In the genomic region with DNA sequence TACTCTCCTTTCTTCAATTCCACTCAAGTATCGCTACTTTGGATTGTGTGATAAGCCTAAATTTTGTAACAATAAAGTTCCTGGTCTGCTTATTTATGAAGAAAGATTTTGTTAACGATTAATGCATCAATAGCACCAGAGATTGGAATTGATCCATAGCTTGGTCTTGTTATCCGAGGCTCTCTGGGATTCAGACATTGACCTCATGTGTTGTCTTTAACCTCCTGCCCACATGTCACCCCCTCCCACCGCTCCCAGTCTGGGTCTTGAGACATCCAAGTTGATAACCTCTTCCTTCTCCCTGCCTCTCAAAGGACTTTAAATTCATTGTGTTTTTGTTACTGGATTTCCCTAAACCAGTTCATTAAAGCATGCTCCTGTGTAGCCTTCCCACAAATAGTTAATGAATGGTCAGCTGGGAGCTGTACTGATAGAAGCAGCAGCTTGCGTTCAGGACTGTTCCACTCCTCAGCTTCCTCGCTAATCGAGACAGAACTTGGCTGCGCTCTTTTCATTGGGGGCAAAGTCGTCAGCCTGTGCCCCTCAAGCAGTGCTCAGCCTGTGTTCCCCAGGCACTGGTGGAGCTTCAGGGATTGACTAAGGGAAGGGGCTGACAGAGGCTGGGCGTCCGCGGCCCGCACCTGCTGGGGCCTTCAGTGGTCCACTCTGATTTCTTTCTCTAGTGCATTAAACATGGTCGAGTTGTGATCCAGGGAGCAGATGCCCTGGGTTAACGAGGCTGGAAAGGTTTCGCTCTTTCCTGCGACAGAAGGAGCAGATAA, we compare ENCODE assay signal across 16 cellular contexts. TPM values are rescaled to one million over a fixed set of nuclear protein-coding genes. Genes with fewer than 3 reads are reported as not detected.
DNase-seq lines count a peak whose midpoint lies in the region; ATAC-seq and TF ChIP-seq lines count a peak whose summit lies in the region.
"Had no signal": no experiment of that assay in that cellular context is flagged by ENCODE, and none has a peak within 500 bp of the region (broad histone marks: within the 10 kb centered on the region; RNA-seq: fewer than 3 reads in every experiment).

No MANE protein-coding gene starts in this region.

- H3K4me1 ChIP-seq in right atrium auricular region = peaks cover 0 to 42% of the 10 kb centered on the region in 2 donors
- no peaks in the 10 kb centered on the region for H3K4me1 ChIP-seq in GM23338 (ENCODE audit: insufficient read depth)

- TF ChIP-seq CTCF in right atrium auricular region (IDR thresholded peaks at IDR 0.05) = no peak
- no peak for TF ChIP-seq CTCF in dorsolateral prefrontal cortex (IDR thresholded peaks at IDR 0.05 in 54 of 56, conservative IDR thresholded peaks at IDR 0.05 in 2 of 56; ENCODE audit: low read depth in 1 of 56, partially characterized antibody in 56 of 56)
- no peak for TF ChIP-seq CTCF in GM23338 (conservative IDR thresholded peaks at IDR 0.05; ENCODE audit: low read depth in 2 of 2)

- no peaks in the 10 kb centered on the region for H3K9me3 ChIP-seq in right atrium auricular region
- H3K9me3 ChIP-seq: BLaER1 treated with 17β-estradiol and CSF1 and Interleukin-3, amounts not matched to agents 10 nM and 100 nM had no signal

- no peak overlapping the region for H3K27ac Mint-ChIP-seq in GM23338
- H3K27ac Mint-ChIP-seq: B cell, HFFc6 had no signal

- H3K4me1 Mint-ChIP-seq in GM23338 = peaks cover 7% of the 10 kb centered on the region; the same call in 2 of the 3 replicates

- no peak overlapping the region for H2AFZ ChIP-seq in GM23338

- H3K36me3 Mint-ChIP-seq in GM23338 (ENCODE audit: low read depth) = peaks cover 56% of the 10 kb centered on the region

- H3K4me3 ChIP-seq in right atrium auricular region = no peak overlapping the region
- no peak overlapping the region for H3K4me3 ChIP-seq in dorsolateral prefrontal cortex
- H3K4me3 ChIP-seq in GM23338 = no peak overlapping the region
- H3K4me3 ChIP-seq: BLaER1 treated with 17β-estradiol and CSF1 and Interleukin-3, amounts not matched to agents 10 nM and 100 nM had no signal

- peaks cover 47% of the 10 kb centered on the region for H4K20me1 ChIP-seq in GM23338 (replicated peaks; ENCODE audit: insufficient read depth)

- peaks cover 30% of the 10 kb centered on the region for H3K79me2 ChIP-seq in GM23338 (replicated peaks; ENCODE audit: insufficient read depth)

- H3K27me3 Mint-ChIP-seq in GM23338 (ENCODE audit: insufficient read depth, low read depth, poor library complexity) = peaks cover 2% of the 10 kb centered on the region
- H3K27me3 Mint-ChIP-seq: B cell; CD8-positive, alpha-beta memory T cell had no signal

- H3K4me3 Mint-ChIP-seq in GM23338 = no peak overlapping the region
- H3K4me3 Mint-ChIP-seq: B cell; CD8-positive, alpha-beta memory T cell; HFFc6 had no signal

- no peak for ATAC-seq in GM23338
- ATAC-seq: HCT116 had no signal

- intact Hi-C loops in cardiac septum (cut with DNase I) = no loop called here
- intact Hi-C loops in posterior vena cava (cut with DNase I) = loop anchor here (2.0 to 10.0 kb wide), 2 partner anchors 15 to 69 kb away; no protein-coding TSS in a partner anchor
- intact Hi-C loops in dorsolateral prefrontal cortex (cut with DNase I) = no loop called here

- no peak overlapping the region for H3K4me2 ChIP-seq in GM23338
- H3K4me2 ChIP-seq: BLaER1 treated with 17β-estradiol and CSF1 and Interleukin-3, amounts not matched to agents 10 nM and 100 nM had no signal

- no peaks in the 10 kb centered on the region for H3K9me3 Mint-ChIP-seq in GM23338
- H3K9me3 Mint-ChIP-seq: CD8-positive, alpha-beta memory T cell; HFFc6 had no signal

- H3K27ac ChIP-seq in right atrium auricular region = no peak overlapping the region
- H3K27ac ChIP-seq in epithelial cell of prostate = peak overlapping the region; percentile 100
- H3K27ac ChIP-seq in dorsolateral prefrontal cortex = no peak overlapping the region
- H3K27ac ChIP-seq in GM23338 (ENCODE audit: low read depth) = no peak overlapping the region
- H3K27ac ChIP-seq: BLaER1 treated with 17β-estradiol and CSF1 and Interleukin-3, amounts not matched to agents 10 nM and 100 nM had no signal

- no peaks in the 10 kb centered on the region for H3F3A ChIP-seq in GM23338 (replicated peaks; ENCODE audit: low read depth)

- H3K36me3 ChIP-seq in right atrium auricular region = peaks cover 46% of the 10 kb centered on the region
- peaks cover 24% of the 10 kb centered on the region for H3K36me3 ChIP-seq in GM23338 (ENCODE audit: insufficient read depth)

- H3K9me2 ChIP-seq in GM23338 (ENCODE audit: insufficient read depth) = no peaks in the 10 kb centered on the region

- H3K27me3 ChIP-seq in right atrium auricular region (no peaks in the 10 kb centered on the region), dorsolateral prefrontal cortex (no peaks in the 10 kb centered on the region), GM23338 (ENCODE audit: insufficient read depth) (no peaks in the 10 kb centered on the region)
- H3K27me3 ChIP-seq: BLaER1 treated with 17β-estradiol and CSF1 and Interleukin-3, amounts not matched to agents 10 nM and 100 nM had no signal

- DNase-seq in right atrium auricular region (ENCODE audit: low spot score) (peak; percentile 13), cardiac septum (ENCODE audit: low spot score) (no peak), epithelial cell of prostate (ENCODE audit: low read depth, low spot score) (no peak), posterior vena cava (ENCODE audit: low spot score) (peak; percentile 17), ureter (ENCODE audit: low spot score) (peak; percentile 26), dorsolateral prefrontal cortex (no peak), GM23338 (ENCODE audit: low spot score) (no peak), 8988T (no peak)
- DNase-seq: CD8-positive, alpha-beta memory T cell; COR-L47; GOT3; H7; HFFc6 had no signal

TF ChIP-seq in GM23338, 12 proteins besides CTCF, POLR2A, EP300 and RAD21 (continues in another document):
- TF ChIP-seq ZNF114 (CRISPR knock-in tag; IDR thresholded peaks at IDR 0.05) (no peak), JUNB (IDR thresholded peaks at IDR 0.05; ENCODE audit: unreplicated experiment) (no peak), EZH2 (IDR thresholded peaks at IDR 0.05; ENCODE audit: low read depth, unreplicated experiment) (no peak), ZNF331 (CRISPR knock-in tag; IDR thresholded peaks at IDR 0.05; ENCODE audit: low read depth) (no peak), STAT1 (IDR thresholded peaks at IDR 0.05; ENCODE audit: unreplicated experiment) (no peak), POLR2AphosphoS5 (IDR thresholded peaks at IDR 0.05; ENCODE audit: low read depth) (no peak)
- TF ChIP-seq, protein P1, sequence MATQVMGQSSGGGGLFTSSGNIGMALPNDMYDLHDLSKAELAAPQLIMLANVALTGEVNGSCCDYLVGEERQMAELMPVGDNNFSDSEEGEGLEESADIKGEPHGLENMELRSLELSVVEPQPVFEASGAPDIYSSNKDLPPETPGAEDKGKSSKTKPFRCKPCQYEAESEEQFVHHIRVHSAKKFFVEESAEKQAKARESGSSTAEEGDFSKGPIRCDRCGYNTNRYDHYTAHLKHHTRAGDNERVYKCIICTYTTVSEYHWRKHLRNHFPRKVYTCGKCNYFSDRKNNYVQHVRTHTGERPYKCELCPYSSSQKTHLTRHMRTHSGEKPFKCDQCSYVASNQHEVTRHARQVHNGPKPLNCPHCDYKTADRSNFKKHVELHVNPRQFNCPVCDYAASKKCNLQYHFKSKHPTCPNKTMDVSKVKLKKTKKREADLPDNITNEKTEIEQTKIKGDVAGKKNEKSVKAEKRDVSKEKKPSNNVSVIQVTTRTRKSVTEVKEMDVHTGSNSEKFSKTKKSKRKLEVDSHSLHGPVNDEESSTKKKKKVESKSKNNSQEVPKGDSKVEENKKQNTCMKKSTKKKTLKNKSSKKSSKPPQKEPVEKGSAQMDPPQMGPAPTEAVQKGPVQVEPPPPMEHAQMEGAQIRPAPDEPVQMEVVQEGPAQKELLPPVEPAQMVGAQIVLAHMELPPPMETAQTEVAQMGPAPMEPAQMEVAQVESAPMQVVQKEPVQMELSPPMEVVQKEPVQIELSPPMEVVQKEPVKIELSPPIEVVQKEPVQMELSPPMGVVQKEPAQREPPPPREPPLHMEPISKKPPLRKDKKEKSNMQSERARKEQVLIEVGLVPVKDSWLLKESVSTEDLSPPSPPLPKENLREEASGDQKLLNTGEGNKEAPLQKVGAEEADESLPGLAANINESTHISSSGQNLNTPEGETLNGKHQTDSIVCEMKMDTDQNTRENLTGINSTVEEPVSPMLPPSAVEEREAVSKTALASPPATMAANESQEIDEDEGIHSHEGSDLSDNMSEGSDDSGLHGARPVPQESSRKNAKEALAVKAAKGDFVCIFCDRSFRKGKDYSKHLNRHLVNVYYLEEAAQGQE (IDR thresholded peaks at IDR 0.05; ENCODE audit: unreplicated experiment) = no peak

RNA-seq across cellular contexts. Expression of a gene that starts 18.9 kb away (rescaled TPM):
- 10 to 100 TPM; 32.3 to 43.6 TPM for total RNA-seq in right atrium auricular region
- total RNA-seq in cardiac septum = 54.8 TPM
- 10 to 100 TPM; 36.3 to 39.7 TPM for total RNA-seq in posterior vena cava
- total RNA-seq in ureter = 26.2 TPM
- 10 to 100 TPM; 42.1 to 85.5 (median 55.7) TPM for total RNA-seq in dorsolateral prefrontal cortex
- total RNA-seq in GM23338 (2014; rRNA removed; shearing (Covaris generic)) = 18.9 and 23.9 TPM in 2 replicates
- polyA plus RNA-seq in GM23338 (2016; fragmentation: Nextera tagmentation; extraction: Ambion mirVana) = 21.5 and 23.8 TPM in 2 replicates

Comparison
In these comparisons a context has a peak if more than half of its experiments do, and no peak if none do; other contexts are left out.
1. DNase-seq: peak in right atrium auricular region (single experiment), posterior vena cava (single experiment) and ureter (single experiment); none in cardiac septum (single experiment), epithelial cell of prostate (single experiment), dorsolateral prefrontal cortex (0 of 10), GM23338 (single experiment) and 8988T (single experiment).
2. intact Hi-C loops: an anchor here in posterior vena cava (2.0 to 10.0 kb wide); none called in cardiac septum and dorsolateral prefrontal cortex.